ENCODE assay signal across 9 cellular contexts in genomic region chr2:44707945-44708645, GRCh38.
A peak's percentile ranks its signal among the peaks of the same experiment; 100 is the strongest.
DNase-seq lines count a peak whose midpoint lies in the region; FAIRE-seq and TF ChIP-seq lines count a peak whose summit lies in the region.
"Had no signal": no experiment of that assay in that cellular context is flagged by ENCODE, and none has a peak within 500 bp of the region (broad histone marks: within the 10 kb centered on the region; RNA-seq: fewer than 3 reads in every experiment).

No MANE protein-coding gene starts in this region.

- H3K27me3 ChIP-seq in PC-9 (ENCODE audit: insufficient read depth, low read depth) (no peaks in the 10 kb centered on the region), mesendoderm (ENCODE audit: insufficient read depth, low read length, poor library complexity) (no peaks in the 10 kb centered on the region), testis (no peaks in the 10 kb centered on the region), dorsolateral prefrontal cortex (no peaks in the 10 kb centered on the region)

- H2AK5ac ChIP-seq in mesendoderm (ENCODE audit: low read length): no peak overlapping the region

- no peak overlapping the region for H3K9ac ChIP-seq in mesendoderm (ENCODE audit: low read length)

- H3K79me2 ChIP-seq in PC-9 (ENCODE audit: low read depth): no peaks in the 10 kb centered on the region
- no peaks in the 10 kb centered on the region for H3K79me2 ChIP-seq in mesendoderm (ENCODE audit: control insufficient read depth, insufficient read depth, low read length)

- DNase-seq in GM19239 (ENCODE audit: insufficient read length, low spot score) (no peak), NAMALWA (ENCODE audit: low spot score) (peak; percentile 82), PC-9 (peak; percentile 38 to 66), mesendoderm (no peak), mucosa of gallbladder (ENCODE audit: low spot score) (no peak), testis (no peak), dorsolateral prefrontal cortex (no peak)
- DNase-seq in activated CD8-positive, alpha-beta memory T cell treated with anti-CD3 and anti-CD28 coated beads for 24 hours: no peak
- DNase-seq: activated T-cell treated with anti-CD3 and anti-CD28 coated beads, Interleukin-2, amount 50 U/mL, for 24 hours had no signal

- H4K5ac ChIP-seq in mesendoderm (ENCODE audit: low read length): no peak overlapping the region

- H3K4me1 ChIP-seq in PC-9 (replicated peaks; ENCODE audit: insufficient read depth) (peaks cover 18% of the 10 kb centered on the region), mesendoderm (ENCODE audit: control insufficient read depth, low read depth, low read length) (peaks cover 2% of the 10 kb centered on the region), testis (no peaks in the 10 kb centered on the region)

- WGBS in mesendoderm (ENCODE audit: extremely low coverage, insufficient coverage, low lambda C conversion rate): no CpG with 5 or more reads among the region's 4 CpGs
- 55 to 56% methylated on average over 4 of the region's 4 CpGs for WGBS in testis, 2 donors

- H3K18ac ChIP-seq in mesendoderm (ENCODE audit: low read length): peak overlapping the region; percentile 28

- no peak overlapping the region for H3K4ac ChIP-seq in mesendoderm (ENCODE audit: low read depth, low read length)

- BruUV-seq in PC-9 (replicated peaks; lab: Mats Ljungman, UMichigan): no TSS peak

- peak overlapping the region; percentile 25; the same call in 1 of the 2 replicates for H3K4me3 ChIP-seq in PC-9
- no peak overlapping the region for H3K4me3 ChIP-seq in mesendoderm (ENCODE audit: low read length)
- no peak overlapping the region for H3K4me3 ChIP-seq in testis
- peak overlapping the region in 2 of 59 donors; percentile 2 to 7 for H3K4me3 ChIP-seq in dorsolateral prefrontal cortex

- H3K27ac ChIP-seq in PC-9 (peak overlapping the region; percentile 32; the same call in 1 of the 2 replicates), mesendoderm (ENCODE audit: low read depth, low read length) (no peak overlapping the region), testis (no peak overlapping the region), dorsolateral prefrontal cortex (peak overlapping the region in 3 of 59 donors; percentile 60 to 79 (median 71))

- no peak overlapping the region for H2BK5ac ChIP-seq in mesendoderm (ENCODE audit: low read length)

- CTCF ChIA-PET in PC-9 (lab: Charles Lee): interaction anchor here (0.6 to 3.3 kb wide), 2 partner anchors 150 to 229 kb away, joined by 3 to 28 read pairs; no protein-coding TSS in a partner anchor

- intact Hi-C loops in PC-9 (cut with micrococcal nuclease; ENCODE audit: unreplicated experiment) (loop anchor here (5.0 kb wide), 1 partner anchor 161 kb away; no protein-coding TSS in a partner anchor), testis (cut with DNase I; ENCODE audit: low total_unique reads) (no loop called here), dorsolateral prefrontal cortex (cut with DNase I) (no loop called here)

- peaks cover 7% of the 10 kb centered on the region for H3F3A ChIP-seq in PC-9 (ENCODE audit: insufficient read depth, low read depth)

- H3K23ac ChIP-seq in mesendoderm (ENCODE audit: low read length): no peak overlapping the region

- H3K9me3 ChIP-seq in PC-9 (ENCODE audit: insufficient read depth, low read depth): no peaks in the 10 kb centered on the region
- no peaks in the 10 kb centered on the region for H3K9me3 ChIP-seq in testis

- H4K8ac ChIP-seq in mesendoderm (ENCODE audit: low read depth, low read length): no peak overlapping the region

- H2BK120ac ChIP-seq in mesendoderm (ENCODE audit: low read depth, low read length): no peak overlapping the region

- FAIRE-seq in GM19239 (lab: Jason Lieb, UNC): peak; percentile 86

- H3K79me1 ChIP-seq in mesendoderm (ENCODE audit: low read length): no peaks in the 10 kb centered on the region

- H3K4me2 ChIP-seq in PC-9 (peak overlapping the region; percentile 57), mesendoderm (ENCODE audit: low read length) (no peak overlapping the region)

- H3K36me3 ChIP-seq in PC-9 (ENCODE audit: low read depth) (no peaks in the 10 kb centered on the region), mesendoderm (ENCODE audit: control insufficient read depth, insufficient read depth, low read length) (no peaks in the 10 kb centered on the region), testis (ENCODE audit: low read depth, missing control alignments) (no peaks in the 10 kb centered on the region)

- no peak overlapping the region for H3K56ac ChIP-seq in mesendoderm (ENCODE audit: low read length)

- peak overlapping the region; percentile 31; the same call in 1 of the 2 replicates for H2AFZ ChIP-seq in PC-9

- POLR2A ChIA-PET in PC-9 (lab: Charles Lee; ENCODE audit: unreplicated experiment): interaction anchor here (0.6 to 0.7 kb wide), 5 partner anchors 56 to 462 kb away, joined by 3 to 20 read pairs (median 4); no protein-coding TSS in a partner anchor

- H3K9me2 ChIP-seq in PC-9 (ENCODE audit: insufficient read depth): no peaks in the 10 kb centered on the region

- no peak overlapping the region for H2BK15ac ChIP-seq in mesendoderm (replicated peaks; ENCODE audit: low read depth)

- no peak for TF ChIP-seq POLR2A in testis (IDR thresholded peaks at IDR 0.05)

- H4K20me1 ChIP-seq in PC-9 (ENCODE audit: insufficient read depth): no peaks in the 10 kb centered on the region

- TF ChIP-seq CTCF in PC-9 (conservative IDR thresholded peaks at IDR 0.05): no peak
- no peak for TF ChIP-seq CTCF in testis (IDR thresholded peaks at IDR 0.05)
- no peak for TF ChIP-seq CTCF in dorsolateral prefrontal cortex (IDR thresholded peaks at IDR 0.05 in 54 of 56, conservative IDR thresholded peaks at IDR 0.05 in 2 of 56; ENCODE audit: low read depth in 1 of 56, partially characterized antibody in 56 of 56)

Comparison
In these comparisons a context has a peak if more than half of its experiments do, and no peak if none do; other contexts are left out.
1. DNase-seq: peak in NAMALWA (single experiment) and PC-9 (2 of 2); none in GM19239 (single experiment), mesendoderm (single experiment), mucosa of gallbladder (single experiment), testis (single experiment), dorsolateral prefrontal cortex (0 of 10) and activated CD8-positive, alpha-beta memory T cell treated with anti-CD3 and anti-CD28 coated beads for 24 hours (single experiment).